In the genomic region with DNA sequence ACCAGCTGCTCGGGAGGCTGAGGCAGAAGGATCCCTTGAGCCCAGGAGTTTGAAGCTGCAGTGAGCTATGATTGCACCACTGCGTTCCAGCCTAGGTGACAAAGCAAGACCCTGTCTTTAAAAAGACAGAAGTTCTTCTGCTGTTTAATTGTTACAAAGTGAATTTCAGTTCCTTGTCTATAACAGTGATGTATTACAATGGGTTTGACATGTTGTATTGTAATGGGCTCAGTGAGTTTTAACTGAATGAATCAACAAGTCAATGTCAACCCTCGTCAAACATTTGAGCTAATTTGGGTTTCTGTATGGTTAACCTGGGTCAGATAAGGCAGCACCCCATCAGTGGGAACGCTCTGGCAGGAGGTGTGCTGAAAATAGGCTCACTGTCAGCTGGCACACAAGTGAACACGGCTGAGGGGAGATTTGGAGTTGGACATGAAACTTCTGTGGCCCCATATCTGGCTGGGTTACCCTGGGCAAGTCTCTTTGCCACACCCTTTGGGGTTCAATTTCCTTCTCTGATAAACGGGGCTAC, we compare ENCODE assay signal across 22 cellular contexts. TPM values are rescaled to one million over a fixed set of nuclear protein-coding genes. Genes with fewer than 3 reads are reported as not detected.
"Had no signal": no experiment of that assay in that cellular context is flagged by ENCODE, and none has a peak within 500 bp of the region (broad histone marks: within the 10 kb centered on the region; RNA-seq: fewer than 3 reads in every experiment).

No MANE protein-coding gene starts in this region.

- H3K27ac Mint-ChIP-seq: activated CD4-positive, alpha-beta memory T cell treated with anti-CD3 and anti-CD28 coated beads for 36 hours; activated naive CD8-positive, alpha-beta T cell treated with anti-CD3 and anti-CD28 coated beads for 36 hours; activated T-helper 17 cell treated with anti-CD3 and anti-CD28 coated beads, Interleukin-2, amount 50 U/mL, for 72 hours; effector memory CD8-positive, alpha-beta T cell; natural killer cell; stimulated activated memory B cell treated with anti-CD40 and anti-IgM and Interleukin-4, amounts not matched to agents 10 μg/mL and 1 μg/mL and 100 μg/mL, for 72 hours had no signal

- H3K4me1 Mint-ChIP-seq: activated T-helper 17 cell treated with anti-CD3 and anti-CD28 coated beads, Interleukin-2, amount 50 U/mL, for 72 hours had no signal

- H3K4me3 Mint-ChIP-seq: activated CD4-positive, alpha-beta memory T cell treated with anti-CD3 and anti-CD28 coated beads for 36 hours; activated naive CD8-positive, alpha-beta T cell treated with anti-CD3 and anti-CD28 coated beads for 36 hours; activated T-helper 17 cell treated with anti-CD3 and anti-CD28 coated beads, Interleukin-2, amount 50 U/mL, for 72 hours; natural killer cell; stimulated activated memory B cell treated with anti-CD40 and anti-IgM and Interleukin-4, amounts not matched to agents 10 μg/mL and 1 μg/mL and 100 μg/mL, for 72 hours had no signal

- H3K27me3 Mint-ChIP-seq: activated CD4-positive, alpha-beta memory T cell treated with anti-CD3 and anti-CD28 coated beads for 36 hours; activated naive CD8-positive, alpha-beta T cell treated with anti-CD3 and anti-CD28 coated beads for 36 hours; activated T-helper 17 cell treated with anti-CD3 and anti-CD28 coated beads, Interleukin-2, amount 50 U/mL, for 72 hours; effector memory CD8-positive, alpha-beta T cell; stimulated activated memory B cell treated with anti-CD40 and anti-IgM and Interleukin-4, amounts not matched to agents 10 μg/mL and 1 μg/mL and 100 μg/mL, for 72 hours had no signal

- H3K4me1 ChIP-seq: testis had no signal

- H3K9me3 Mint-ChIP-seq: activated CD4-positive, alpha-beta memory T cell treated with anti-CD3 and anti-CD28 coated beads for 36 hours; activated naive CD8-positive, alpha-beta T cell treated with anti-CD3 and anti-CD28 coated beads for 36 hours; activated T-helper 17 cell treated with anti-CD3 and anti-CD28 coated beads, Interleukin-2, amount 50 U/mL, for 72 hours; effector memory CD8-positive, alpha-beta T cell; natural killer cell; stimulated activated memory B cell treated with anti-CD40 and anti-IgM and Interleukin-4, amounts not matched to agents 10 μg/mL and 1 μg/mL and 100 μg/mL, for 72 hours had no signal

- H3K27ac ChIP-seq: lower lobe of right lung, parathyroid adenoma, testis, upper lobe of right lung, WERI-Rb-1 had no signal

- H3K4me3 ChIP-seq: lower lobe of right lung, testis, upper lobe of right lung had no signal

- H2AFZ ChIP-seq: parathyroid adenoma had no signal

- H3K36me3 Mint-ChIP-seq: activated naive CD8-positive, alpha-beta T cell treated with anti-CD3 and anti-CD28 coated beads for 36 hours; natural killer cell; stimulated activated memory B cell treated with anti-CD40 and anti-IgM and Interleukin-4, amounts not matched to agents 10 μg/mL and 1 μg/mL and 100 μg/mL, for 72 hours had no signal

- H3K36me3 ChIP-seq: WERI-Rb-1 had no signal

- H3K9me3 ChIP-seq: lower lobe of right lung, testis, upper lobe of right lung had no signal

- DNase-seq: activated CD4-positive, alpha-beta memory T cell treated with anti-CD3 and anti-CD28 coated beads for 36 hours; activated naive CD4-positive, alpha-beta T cell; activated naive CD8-positive, alpha-beta T cell treated with anti-CD3 and anti-CD28 coated beads for 36 hours; activated T-cell treated with anti-CD3 and anti-CD28 coated beads, Interleukin-2, amount 50 U/mL, for 1 hour; amniotic stem cell; effector memory CD8-positive, alpha-beta T cell; foreskin melanocyte; glutamatergic neuron; hippocampal formation; islet precursor cell; left colon; lower lobe of right lung; natural killer cell; stimulated activated CD4-positive, alpha-beta T cell treated with anti-CD3 and anti-CD28 coated beads, Interleukin-4, amount 100 ng/mL, for 4 hours; T-helper 1 cell; testis; upper lobe of right lung; WERI-Rb-1 had no signal

- ATAC-seq: activated T-helper 17 cell treated with anti-CD3 and anti-CD28 coated beads, Interleukin-2, amount 50 U/mL, for 72 hours; effector memory CD8-positive, alpha-beta T cell; left colon; natural killer cell; sciatic nerve; stimulated activated memory B cell treated with anti-CD40 and anti-IgM and Interleukin-4, amounts not matched to agents 10 μg/mL and 1 μg/mL and 100 μg/mL, for 72 hours had no signal

- H3K79me2 ChIP-seq: parathyroid adenoma had no signal

RNA-seq across cellular contexts. Expression of a gene that starts 14.0 kb away (rescaled TPM):
- total RNA-seq: activated CD4-positive, alpha-beta memory T cell treated with anti-CD3 and anti-CD28 coated beads for 36 hours; activated naive CD8-positive, alpha-beta T cell treated with anti-CD3 and anti-CD28 coated beads for 36 hours; activated T-helper 17 cell treated with anti-CD3 and anti-CD28 coated beads, Interleukin-2, amount 50 U/mL, for 72 hours; natural killer cell had no signal
